9 cellular contexts compared by ENCODE assay signal in the genomic region with DNA sequence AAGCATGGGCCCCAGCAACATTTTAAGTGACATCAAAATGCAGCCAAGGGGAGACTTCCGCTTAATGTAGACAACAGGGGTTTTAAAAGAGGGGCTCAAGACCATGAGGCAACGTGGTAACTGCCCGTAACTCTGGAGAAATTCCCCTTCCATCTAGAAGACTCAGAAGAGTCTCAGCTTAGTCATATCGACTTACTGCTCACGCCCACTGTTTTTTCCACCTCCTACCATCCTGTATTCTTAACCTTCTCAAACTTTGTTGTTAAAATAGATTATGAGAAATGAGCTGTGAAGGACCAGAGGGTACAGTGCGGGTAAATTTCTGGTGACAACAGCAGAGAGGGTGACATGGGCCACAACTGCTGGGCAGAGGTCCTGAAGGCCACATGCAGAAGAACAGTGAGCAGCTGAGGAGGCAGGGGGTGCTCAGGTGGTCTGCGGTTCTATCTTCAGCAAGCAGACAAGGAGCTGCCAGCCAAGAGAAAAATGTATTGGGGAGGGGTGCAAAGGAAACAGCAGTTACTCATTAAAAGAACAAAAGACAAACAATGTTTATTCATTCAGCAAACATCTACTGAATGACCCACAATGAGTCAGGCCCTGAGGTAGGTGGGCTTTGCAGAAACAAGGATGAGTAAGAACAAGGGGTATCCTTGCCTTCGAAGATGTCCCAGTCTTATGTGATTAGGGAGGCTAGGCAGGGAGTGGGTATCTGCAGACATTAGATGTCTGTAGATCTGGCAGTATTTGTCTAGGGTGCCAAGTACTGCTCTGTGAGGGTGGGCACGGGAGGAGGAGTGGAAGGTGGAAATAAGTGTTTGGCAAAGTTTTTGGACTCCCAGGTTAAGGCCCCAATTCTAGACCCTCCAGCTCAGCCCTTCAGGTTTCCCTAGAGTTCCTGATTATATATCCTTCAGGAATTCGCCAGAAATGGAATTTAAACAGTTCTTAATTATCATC.
DNase-seq lines count a peak whose midpoint lies in the region; ATAC-seq, FAIRE-seq and TF ChIP-seq lines count a peak whose summit lies in the region.
"Had no signal": no experiment of that assay in that cellular context is flagged by ENCODE, and none has a peak within 500 bp of the region (broad histone marks: within the 10 kb centered on the region; RNA-seq: fewer than 3 reads in every experiment).

No MANE protein-coding gene starts in this region.

- no peak overlapping the region for H3K9ac ChIP-seq in kidney (ENCODE audit: low read length in 2 of 2)
- H3K9ac ChIP-seq: KMS-11 had no signal

- peaks cover 41% of the 10 kb centered on the region for H3K36me3 Mint-ChIP-seq in T-cell

- no peak overlapping the region for H3K4me3 Mint-ChIP-seq in T-cell

- H3K27ac Mint-ChIP-seq in T-cell: peak overlapping the region; percentile 50 to 60

- POLR2A ChIA-PET in T-cell (lab: Charles Lee): no interaction called here

- DNase-seq in T-cell (no peak), fibroblast of pulmonary artery (ENCODE audit: low read depth) (peak; percentile 23), NOMO-1 treated with DMSO at 0.1 percent for 48 hours (lab: John Stamatoyannopoulos, UW; ENCODE audit: unreplicated experiment) (no peak), pancreas (no peak), AG20443 (ENCODE audit: low spot score) (no peak), kidney (no peak)

- H3K27me3 Mint-ChIP-seq in T-cell: no peaks in the 10 kb centered on the region

- H3K9me3 ChIP-seq in pancreas: no peaks in the 10 kb centered on the region
- no peaks in the 10 kb centered on the region for H3K9me3 ChIP-seq in kidney (ENCODE audit: control insufficient read depth in 1 of 2, low read length in 2 of 2)

- WGBS in pancreas, 2 donors: 86 to 93% methylated on average over 10 of the region's 10 CpGs

- no peaks in the 10 kb centered on the region for H3K27me3 ChIP-seq in pancreas

- intact Hi-C loops in pancreas (cut with DNase I): no loop called here
- intact Hi-C loops in kidney (cut with DNase I): no loop called here

- H3K36me3 ChIP-seq in pancreas (no peaks in the 10 kb centered on the region), kidney (ENCODE audit: control insufficient read depth in 1 of 2, insufficient read depth in 2 of 2, low read length in 2 of 2) (no peaks in the 10 kb centered on the region)

- H3K9me3 Mint-ChIP-seq in T-cell: no peaks in the 10 kb centered on the region

- H3K4me1 Mint-ChIP-seq in T-cell: peaks cover 43 to 46% (median 45%) of the 10 kb centered on the region in 3 donors

- TF ChIP-seq CTCF in fibroblast of pulmonary artery (IDR thresholded peaks at IDR 0.05; ENCODE audit: low read length, missing control alignments) (no peak), pancreas (IDR thresholded peaks at IDR 0.05) (no peak), kidney (IDR thresholded peaks at IDR 0.05; ENCODE audit: borderline replicate concordance, extremely low read depth, insufficient read depth) (no peak)

- ATAC-seq in GM18508 (IDR thresholded peaks at IDR 0.05; ENCODE audit: insufficient read depth, unreplicated experiment) (peak; percentile 97), HG02610 (IDR thresholded peaks at IDR 0.05; ENCODE audit: unreplicated experiment) (peak; percentile 96), T-cell (replicated peaks in 1 of 4) (peak in 1 of 4 experiments; percentile 32), pancreas (no peak)

- H3K4me1 ChIP-seq in pancreas (peaks cover 0 to 2% (median 0%) of the 10 kb centered on the region in 3 donors), kidney (ENCODE audit: control insufficient read depth in 1 of 2, insufficient read depth in 1 of 2, low read depth in 1 of 2, low read length in 2 of 2) (no peaks in the 10 kb centered on the region)

- CTCF ChIA-PET in T-cell (lab: Charles Lee): no interaction called here

- FAIRE-seq in pancreas (lab: Jason Lieb, UNC): no peak
- FAIRE-seq in kidney (lab: Jason Lieb, UNC): no peak

- no peak overlapping the region for H3K27ac ChIP-seq in pancreas
- H3K27ac ChIP-seq in kidney (ENCODE audit: low read depth in 2 of 2, low read length in 2 of 2): no peak overlapping the region
- H3K27ac ChIP-seq: KMS-11 had no signal

- H3K4me3 ChIP-seq in fibroblast of pulmonary artery (replicated peaks; ENCODE audit: low read depth, low read length): no peak overlapping the region
- H3K4me3 ChIP-seq in pancreas: no peak overlapping the region
- no peak overlapping the region for H3K4me3 ChIP-seq in kidney (ENCODE audit: low read length in 2 of 2)

Comparison
In these comparisons a context has a peak if more than half of its experiments do, and no peak if none do; other contexts are left out.
1. ATAC-seq: peak in GM18508 (single experiment) and HG02610 (single experiment); none in pancreas (0 of 4).